ENCODE assay signal across 1 cellular context in the genomic region with DNA sequence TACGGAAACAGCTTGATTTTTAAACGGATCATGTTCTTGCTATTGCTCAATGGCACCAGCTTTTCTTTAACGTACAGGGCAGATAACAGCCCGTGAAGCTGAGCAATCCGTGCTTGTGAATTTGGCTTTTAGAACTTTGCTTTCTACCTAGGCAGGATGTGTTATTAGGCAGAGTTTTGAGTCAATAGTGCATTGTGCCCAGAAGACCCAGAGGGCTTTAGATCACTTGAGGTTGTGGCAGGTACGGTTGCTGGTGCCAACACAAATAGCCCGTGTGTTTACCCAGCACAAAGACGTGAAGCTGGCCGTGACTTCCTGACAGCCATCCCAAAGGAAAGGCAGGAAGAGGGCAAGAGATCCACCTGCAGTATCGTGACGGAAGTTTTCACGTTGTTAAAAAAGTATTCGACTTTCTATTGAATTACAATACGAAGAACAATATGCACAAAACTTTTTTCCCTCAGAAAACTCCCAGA.
TF ChIP-seq lines count a peak whose summit lies in the region.

No MANE protein-coding gene starts in this region.

TF ChIP-seq in HepG2, 621 proteins besides CTCF, POLR2A, EP300 and RAD21 (continued from another document and continues in another):
- TF ChIP-seq, protein P1, sequence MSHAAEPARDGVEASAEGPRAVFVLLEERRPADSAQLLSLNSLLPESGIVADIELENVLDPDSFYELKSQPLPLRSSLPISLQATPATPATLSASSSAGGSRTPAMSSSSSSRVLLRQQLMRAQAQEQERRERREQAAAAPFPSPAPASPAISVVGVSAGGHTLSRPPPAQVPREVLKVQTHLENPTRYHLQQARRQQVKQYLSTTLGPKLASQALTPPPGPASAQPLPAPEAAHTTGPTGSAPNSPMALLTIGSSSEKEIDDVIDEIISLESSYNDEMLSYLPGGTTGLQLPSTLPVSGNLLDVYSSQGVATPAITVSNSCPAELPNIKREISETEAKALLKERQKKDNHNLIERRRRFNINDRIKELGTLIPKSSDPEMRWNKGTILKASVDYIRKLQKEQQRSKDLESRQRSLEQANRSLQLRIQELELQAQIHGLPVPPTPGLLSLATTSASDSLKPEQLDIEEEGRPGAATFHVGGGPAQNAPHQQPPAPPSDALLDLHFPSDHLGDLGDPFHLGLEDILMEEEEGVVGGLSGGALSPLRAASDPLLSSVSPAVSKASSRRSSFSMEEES (CRISPR knock-in tag; IDR thresholded peaks at IDR 0.05) = peak; percentile 8; the same call in 1 of the 2 replicates
- TF ChIP-seq ZNF138 (CRISPR knock-in tag; IDR thresholded peaks at IDR 0.05; ENCODE audit: low read depth) (no peak), RXRB (CRISPR knock-in tag; IDR thresholded peaks at IDR 0.05; ENCODE audit: borderline replicate concordance) (0 out of 2 replicates have a peak, but pooled peaks have one; percentile 26), FOXP1 (IDR thresholded peaks at IDR 0.05) (no peak), FOXP1 (CRISPR knock-in tag; IDR thresholded peaks at IDR 0.05) (peak; percentile 63), ELF3 (CRISPR knock-in tag; IDR thresholded peaks at IDR 0.05) (peak; percentile 55; the same call in 1 of the 2 replicates), TEAD3 (CRISPR knock-in tag; optimal IDR thresholded peaks at IDR 0.05; ENCODE audit: borderline replicate concordance) (peak; percentile 64), ZEB1 (IDR thresholded peaks at IDR 0.05; ENCODE audit: insufficient replicate concordance, low read depth) (peak; percentile 68), FOXA1 (IDR thresholded peaks at IDR 0.05) (no peak), FOXA1 (CRISPR knock-in tag; IDR thresholded peaks at IDR 0.05) (peak; percentile 76), ZNF709 (CRISPR knock-in tag; IDR thresholded peaks at IDR 0.05) (peak; percentile 33; the same call in 1 of the 2 replicates), ZNF792 (CRISPR knock-in tag; IDR thresholded peaks at IDR 0.05) (peak; percentile 21; the same call in 1 of the 2 replicates), SIX4 (CRISPR knock-in tag; IDR thresholded peaks at IDR 0.05) (peak; percentile 18; the same call in 1 of the 2 replicates), PHF21A (CRISPR knock-in tag; IDR thresholded peaks at IDR 0.05) (peak; percentile 73; the same call in 1 of the 2 replicates), ETV5 (CRISPR knock-in tag; IDR thresholded peaks at IDR 0.05; ENCODE audit: borderline replicate concordance) (peak; percentile 84; the same call in 1 of the 2 replicates), NFE2 (CRISPR knock-in tag; IDR thresholded peaks at IDR 0.05) (no peak), NCOA2 (CRISPR knock-in tag; IDR thresholded peaks at IDR 0.05) (peak; percentile 49; the same call in 1 of the 2 replicates), ZBTB33 (CRISPR knock-in tag; IDR thresholded peaks at IDR 0.05) (0 out of 2 replicates have a peak, but pooled peaks have one; percentile 48), ZNF234 (CRISPR knock-in tag; conservative IDR thresholded peaks at IDR 0.05) (no peak), ZNF256 (CRISPR knock-in tag; conservative IDR thresholded peaks at IDR 0.05) (no peak), HNF4A (CRISPR knock-in tag; IDR thresholded peaks at IDR 0.05) (peak; percentile 41), ZNF646 (CRISPR knock-in tag; IDR thresholded peaks at IDR 0.05) (peak; percentile 69; the same call in 1 of the 2 replicates), GATAD2A (CRISPR knock-in tag; IDR thresholded peaks at IDR 0.05) (peak; percentile 70), ZNF546 (CRISPR knock-in tag; conservative IDR thresholded peaks at IDR 0.05) (no peak), KMT2A (CRISPR knock-in tag; IDR thresholded peaks at IDR 0.05) (no peak), CHCHD3 (CRISPR knock-in tag; IDR thresholded peaks at IDR 0.05) (no peak), HMG20A (CRISPR knock-in tag; IDR thresholded peaks at IDR 0.05; ENCODE audit: borderline replicate concordance) (peak; percentile 45; the same call in 1 of the 2 replicates), FOXA3 (CRISPR knock-in tag; IDR thresholded peaks at IDR 0.05) (peak; percentile 85), SOX5 (CRISPR knock-in tag; IDR thresholded peaks at IDR 0.05; ENCODE audit: borderline replicate concordance) (peak; percentile 70), MED1 (CRISPR knock-in tag; IDR thresholded peaks at IDR 0.05) (peak; percentile 38; the same call in 1 of the 2 replicates), ZGPAT (CRISPR knock-in tag; IDR thresholded peaks at IDR 0.05) (peak; percentile 52; the same call in 1 of the 2 replicates), SALL1 (CRISPR knock-in tag; IDR thresholded peaks at IDR 0.05) (peak; percentile 58), SP5 (CRISPR knock-in tag; IDR thresholded peaks at IDR 0.05; ENCODE audit: borderline replicate concordance, low read depth) (0 out of 2 replicates have a peak, but pooled peaks have one; percentile 12), BCL6 (CRISPR knock-in tag; IDR thresholded peaks at IDR 0.05) (peak; percentile 53; the same call in 1 of the 2 replicates)
- TF ChIP-seq, protein P2, sequence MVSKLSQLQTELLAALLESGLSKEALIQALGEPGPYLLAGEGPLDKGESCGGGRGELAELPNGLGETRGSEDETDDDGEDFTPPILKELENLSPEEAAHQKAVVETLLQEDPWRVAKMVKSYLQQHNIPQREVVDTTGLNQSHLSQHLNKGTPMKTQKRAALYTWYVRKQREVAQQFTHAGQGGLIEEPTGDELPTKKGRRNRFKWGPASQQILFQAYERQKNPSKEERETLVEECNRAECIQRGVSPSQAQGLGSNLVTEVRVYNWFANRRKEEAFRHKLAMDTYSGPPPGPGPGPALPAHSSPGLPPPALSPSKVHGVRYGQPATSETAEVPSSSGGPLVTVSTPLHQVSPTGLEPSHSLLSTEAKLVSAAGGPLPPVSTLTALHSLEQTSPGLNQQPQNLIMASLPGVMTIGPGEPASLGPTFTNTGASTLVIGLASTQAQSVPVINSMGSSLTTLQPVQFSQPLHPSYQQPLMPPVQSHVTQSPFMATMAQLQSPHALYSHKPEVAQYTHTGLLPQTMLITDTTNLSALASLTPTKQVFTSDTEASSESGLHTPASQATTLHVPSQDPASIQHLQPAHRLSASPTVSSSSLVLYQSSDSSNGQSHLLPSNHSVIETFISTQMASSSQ (IDR thresholded peaks at IDR 0.05; ENCODE audit: low read depth) = 0 out of 2 replicates have a peak, but pooled peaks have one; percentile 22
- TF ChIP-seq, protein P2 (CRISPR knock-in tag; IDR thresholded peaks at IDR 0.05; ENCODE audit: borderline replicate concordance) = no peak
- TF ChIP-seq, protein P3, sequence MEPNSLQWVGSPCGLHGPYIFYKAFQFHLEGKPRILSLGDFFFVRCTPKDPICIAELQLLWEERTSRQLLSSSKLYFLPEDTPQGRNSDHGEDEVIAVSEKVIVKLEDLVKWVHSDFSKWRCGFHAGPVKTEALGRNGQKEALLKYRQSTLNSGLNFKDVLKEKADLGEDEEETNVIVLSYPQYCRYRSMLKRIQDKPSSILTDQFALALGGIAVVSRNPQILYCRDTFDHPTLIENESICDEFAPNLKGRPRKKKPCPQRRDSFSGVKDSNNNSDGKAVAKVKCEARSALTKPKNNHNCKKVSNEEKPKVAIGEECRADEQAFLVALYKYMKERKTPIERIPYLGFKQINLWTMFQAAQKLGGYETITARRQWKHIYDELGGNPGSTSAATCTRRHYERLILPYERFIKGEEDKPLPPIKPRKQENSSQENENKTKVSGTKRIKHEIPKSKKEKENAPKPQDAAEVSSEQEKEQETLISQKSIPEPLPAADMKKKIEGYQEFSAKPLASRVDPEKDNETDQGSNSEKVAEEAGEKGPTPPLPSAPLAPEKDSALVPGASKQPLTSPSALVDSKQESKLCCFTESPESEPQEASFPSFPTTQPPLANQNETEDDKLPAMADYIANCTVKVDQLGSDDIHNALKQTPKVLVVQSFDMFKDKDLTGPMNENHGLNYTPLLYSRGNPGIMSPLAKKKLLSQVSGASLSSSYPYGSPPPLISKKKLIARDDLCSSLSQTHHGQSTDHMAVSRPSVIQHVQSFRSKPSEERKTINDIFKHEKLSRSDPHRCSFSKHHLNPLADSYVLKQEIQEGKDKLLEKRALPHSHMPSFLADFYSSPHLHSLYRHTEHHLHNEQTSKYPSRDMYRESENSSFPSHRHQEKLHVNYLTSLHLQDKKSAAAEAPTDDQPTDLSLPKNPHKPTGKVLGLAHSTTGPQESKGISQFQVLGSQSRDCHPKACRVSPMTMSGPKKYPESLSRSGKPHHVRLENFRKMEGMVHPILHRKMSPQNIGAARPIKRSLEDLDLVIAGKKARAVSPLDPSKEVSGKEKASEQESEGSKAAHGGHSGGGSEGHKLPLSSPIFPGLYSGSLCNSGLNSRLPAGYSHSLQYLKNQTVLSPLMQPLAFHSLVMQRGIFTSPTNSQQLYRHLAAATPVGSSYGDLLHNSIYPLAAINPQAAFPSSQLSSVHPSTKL (CRISPR knock-in tag; IDR thresholded peaks at IDR 0.05) = peak; percentile 62
